15 cellular contexts compared by ENCODE assay signal in genomic region chr14:29757188-29757680, GRCh38.
"Had no signal": no experiment of that assay in that cellular context is flagged by ENCODE, and none has a peak within 500 bp of the region (broad histone marks: within the 10 kb centered on the region; RNA-seq: fewer than 3 reads in every experiment).

No MANE protein-coding gene starts in this region.

- H3K9me3 ChIP-seq: heart right ventricle, thoracic aorta had no signal

- DNase-seq: activated CD4-positive, alpha-beta memory T cell treated with anti-CD3 and anti-CD28 coated beads, Interleukin-2, amount 10 ng/mL, durations not matched to agents 7 days and 5 days; activated CD4-positive, alpha-beta T cell treated with anti-CD3 and anti-CD28 coated beads, Interleukin-2, amount 10 ng/mL, durations not matched to agents 24 days and 14 days; activated effector memory CD4-positive, alpha-beta T cell treated with Interleukin-2 at 50 U/mL for 16 hours; activated naive CD4-positive, alpha-beta T cell treated with anti-CD3 and anti-CD28 coated beads, Interleukin-2, amount 10 ng/mL, durations not matched to agents 7 days and 5 days; activated T-cell treated with anti-CD3 and anti-CD28 coated beads, Interleukin-2, amount 50 U/mL, for 72 hours; amygdala; cerebellar nuclear complex; cortex of kidney; heart right ventricle; naive thymus-derived CD8-positive, alpha-beta T cell; stimulated activated CD4-positive, alpha-beta T cell treated with anti-CD3 and anti-CD28 coated beads, Interleukin-4, amount 100 ng/mL, for 1 hour; stimulated activated naive CD4-positive, alpha-beta T cell; T1000 had no signal

- ATAC-seq: activated T-cell treated with anti-CD3 and anti-CD28 coated beads, Interleukin-2, amount 50 U/mL, for 72 hours; heart right ventricle; naive thymus-derived CD8-positive, alpha-beta T cell had no signal

- H3K27ac ChIP-seq: heart right ventricle, thoracic aorta had no signal

- H3K4me3 ChIP-seq: heart right ventricle, lung, thoracic aorta had no signal

- H3K27me3 ChIP-seq: heart right ventricle had no signal

- H3K36me3 ChIP-seq: heart right ventricle, thoracic aorta had no signal
